ENCODE assay signal across 8 cellular contexts in genomic region chr2:219175928-219176817, GRCh38. TPM values are rescaled to one million over a fixed set of nuclear protein-coding genes. Genes with fewer than 3 reads are reported as not detected.
DNase-seq lines count a peak whose midpoint lies in the region; ATAC-seq and TF ChIP-seq lines count a peak whose summit lies in the region.

No MANE protein-coding gene starts in this region.

- ATAC-seq in activated CD4-positive, CD25-positive, alpha-beta regulatory T cell treated with anti-CD3 and anti-CD28 coated beads, Interleukin-2, amount 50 U/mL, for 24 hours = peak; percentile 8 to 10
- ATAC-seq in HG02759 (IDR thresholded peaks at IDR 0.05; ENCODE audit: unreplicated experiment) = peak; percentile 28

- peak; percentile 28 for TF ChIP-seq CTCF in osteocyte (IDR thresholded peaks at IDR 0.05)

- DNase-seq in activated CD4-positive, CD25-positive, alpha-beta regulatory T cell (lab: John Stamatoyannopoulos, UW) = no peak
- DNase-seq in NCI-H2171 treated with DMSO at 0.1 percent for 48 hours (lab: John Stamatoyannopoulos, UW) (peak; percentile 38), head of caudate nucleus (peak in 41 of 42 donors; percentile 20 to 78 (median 53)), osteocyte (ENCODE audit: extremely low spot score, unreplicated experiment) (no peak), H4 (ENCODE audit: low spot score) (no peak)

- no peaks in the 10 kb centered on the region for H3K27me3 Mint-ChIP-seq in activated naive CD4-positive, alpha-beta T cell treated with anti-CD3 and anti-CD28 coated beads, Interleukin-2, amount 50 U/mL, for 24 hours
- no peaks in the 10 kb centered on the region for H3K27me3 Mint-ChIP-seq in osteocyte (ENCODE audit: unreplicated experiment)

- peaks cover 55% of the 10 kb centered on the region for H3K4me1 Mint-ChIP-seq in activated naive CD4-positive, alpha-beta T cell treated with anti-CD3 and anti-CD28 coated beads, Interleukin-2, amount 50 U/mL, for 24 hours
- H3K4me1 Mint-ChIP-seq in osteocyte (ENCODE audit: unreplicated experiment) = peaks cover 27% of the 10 kb centered on the region

- intact Hi-C loops in head of caudate nucleus (cut with DNase I) = loop anchor here (2.0 to 10.0 kb wide), 3 partner anchors 31 to 771 kb away; partner anchors contain the start of genes DNPEP and ZFAND2B

- peak overlapping the region; percentile 72 for H3K27ac Mint-ChIP-seq in activated naive CD4-positive, alpha-beta T cell treated with anti-CD3 and anti-CD28 coated beads, Interleukin-2, amount 50 U/mL, for 24 hours
- H3K27ac Mint-ChIP-seq in osteocyte (ENCODE audit: unreplicated experiment) = peak overlapping the region; percentile 67

- no peaks in the 10 kb centered on the region for H3K9me3 Mint-ChIP-seq in activated naive CD4-positive, alpha-beta T cell treated with anti-CD3 and anti-CD28 coated beads, Interleukin-2, amount 50 U/mL, for 24 hours
- no peaks in the 10 kb centered on the region for H3K9me3 Mint-ChIP-seq in osteocyte (ENCODE audit: unreplicated experiment)

- peaks cover 8% of the 10 kb centered on the region for H3K36me3 Mint-ChIP-seq in activated naive CD4-positive, alpha-beta T cell treated with anti-CD3 and anti-CD28 coated beads, Interleukin-2, amount 50 U/mL, for 24 hours
- H3K36me3 Mint-ChIP-seq in osteocyte (ENCODE audit: unreplicated experiment) = peaks cover 26% of the 10 kb centered on the region

- peak overlapping the region; percentile 99 for H3K4me3 Mint-ChIP-seq in activated naive CD4-positive, alpha-beta T cell treated with anti-CD3 and anti-CD28 coated beads, Interleukin-2, amount 50 U/mL, for 24 hours
- H3K4me3 Mint-ChIP-seq in osteocyte (ENCODE audit: unreplicated experiment) = peak overlapping the region; percentile 89

RNA-seq across cellular contexts. Expression of gene CNPPD1, which starts 0.6 kb away (rescaled TPM):
- 42.8 and 45.7 TPM in 2 replicates for total RNA-seq in osteocyte
- 10.8 and 13.3 TPM in 2 replicates for total RNA-seq in H4 (2014; rRNA removed; shearing (Covaris generic))

RNA-seq across cellular contexts. Expression of gene RETREG2, which starts 1.9 kb away (rescaled TPM):
- total RNA-seq in osteocyte = 101 and 110 TPM in 2 replicates
- 52.8 and 53.3 TPM in 2 replicates for total RNA-seq in H4 (2014; rRNA removed; shearing (Covaris generic))

RNA-seq across cellular contexts. Expression of gene SLC23A3, which starts 6.3 kb away (rescaled TPM):
- 2.8 and 5.2 TPM in 2 replicates for total RNA-seq in osteocyte
- total RNA-seq in H4 (2014; rRNA removed; shearing (Covaris generic)) = 0.12 TPM in 1 of 2 replicates, not detected in the other

RNA-seq across cellular contexts. Expression of gene NHEJ1, which starts 15.6 kb away (rescaled TPM):
- 18.0 and 19.3 TPM in 2 replicates for total RNA-seq in osteocyte
- total RNA-seq in H4 (2014; rRNA removed; shearing (Covaris generic)) = 20.9 and 27.4 TPM in 2 replicates

RNA-seq across cellular contexts. Expression of gene ZFAND2B, which starts 30.4 kb away (rescaled TPM):
- total RNA-seq in osteocyte = 30.0 and 31.4 TPM in 2 replicates
- total RNA-seq in H4 (2014; rRNA removed; shearing (Covaris generic)) = 22.7 and 37.4 TPM in 2 replicates

Comparison
In these comparisons a context has a peak if more than half of its experiments do, and no peak if none do; other contexts are left out.
1. DNase-seq: peak in NCI-H2171 treated with DMSO at 0.1 percent for 48 hours (single experiment) and head of caudate nucleus (41 of 42); none in activated CD4-positive, CD25-positive, alpha-beta regulatory T cell (0 of 4), osteocyte (single experiment) and H4 (single experiment).